21 cellular contexts compared by ENCODE assay signal in the genomic region with DNA sequence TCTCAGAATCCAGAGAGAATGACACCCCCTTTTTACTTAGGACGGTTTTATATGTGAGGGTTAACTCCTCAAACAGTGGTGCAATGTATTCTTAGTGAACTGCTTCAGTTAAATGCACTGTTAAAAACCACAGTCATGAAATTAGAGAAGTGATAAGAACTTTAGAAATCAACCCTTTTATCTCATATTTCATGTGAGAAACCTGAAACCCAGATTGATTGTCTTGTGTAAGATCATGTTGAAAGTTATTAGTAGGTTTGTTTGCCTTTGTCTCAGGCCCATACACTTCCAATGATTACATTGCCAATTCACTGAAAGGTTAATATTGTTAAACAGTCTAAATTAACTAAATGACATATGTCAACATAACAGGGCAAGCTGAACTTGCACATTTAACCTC.
DNase-seq lines count a peak whose midpoint lies in the region; ATAC-seq and TF ChIP-seq lines count a peak whose summit lies in the region.
"Had no signal": no experiment of that assay in that cellular context is flagged by ENCODE, and none has a peak within 500 bp of the region (broad histone marks: within the 10 kb centered on the region; RNA-seq: fewer than 3 reads in every experiment).

No MANE protein-coding gene starts in this region.

- H3K4me3 ChIP-seq in HEK293 (ENCODE audit: low read depth, low read length) = no peak overlapping the region
- H3K4me3 ChIP-seq: GM12878 had no signal

- H3K27ac Mint-ChIP-seq in activated naive CD8-positive, alpha-beta T cell treated with anti-CD3 and anti-CD28 coated beads, Interleukin-2, amount 50 U/mL, for 24 hours = no peak overlapping the region
- H3K27ac Mint-ChIP-seq in activated CD8-positive, alpha-beta T cell treated with anti-CD3 and anti-CD28 coated beads for 36 hours = no peak overlapping the region
- no peak overlapping the region for H3K27ac Mint-ChIP-seq in mesothelial cell of epicardium
- H3K27ac Mint-ChIP-seq: CD4-positive, CD25-positive, alpha-beta regulatory T cell had no signal

- H3K4me1 Mint-ChIP-seq in activated naive CD8-positive, alpha-beta T cell treated with anti-CD3 and anti-CD28 coated beads, Interleukin-2, amount 50 U/mL, for 24 hours = no peaks in the 10 kb centered on the region
- no peaks in the 10 kb centered on the region for H3K4me1 Mint-ChIP-seq in activated CD8-positive, alpha-beta T cell treated with anti-CD3 and anti-CD28 coated beads for 36 hours (ENCODE audit: low read depth)
- peaks cover 18% of the 10 kb centered on the region for H3K4me1 Mint-ChIP-seq in mesothelial cell of epicardium
- H3K4me1 Mint-ChIP-seq: CD4-positive, CD25-positive, alpha-beta regulatory T cell had no signal

- no peaks in the 10 kb centered on the region for H3K9me3 Mint-ChIP-seq in activated naive CD8-positive, alpha-beta T cell treated with anti-CD3 and anti-CD28 coated beads, Interleukin-2, amount 50 U/mL, for 24 hours
- H3K9me3 Mint-ChIP-seq in activated CD8-positive, alpha-beta T cell treated with anti-CD3 and anti-CD28 coated beads for 36 hours = no peaks in the 10 kb centered on the region
- no peaks in the 10 kb centered on the region for H3K9me3 Mint-ChIP-seq in mesothelial cell of epicardium

- H3K36me3 ChIP-seq in HEK293 (ENCODE audit: control insufficient read depth in 2 of 2, insufficient read depth in 1 of 2, low read length in 2 of 2) = no peaks in the 10 kb centered on the region
- H3K36me3 ChIP-seq: BE2C had no signal

- no peak for ATAC-seq in activated naive CD8-positive, alpha-beta T cell treated with anti-CD3 and anti-CD28 coated beads, Interleukin-2, amount 50 U/mL, for 24 hours
- ATAC-seq in activated CD8-positive, alpha-beta T cell treated with anti-CD3 and anti-CD28 coated beads for 36 hours = no peak
- ATAC-seq: GM12878 had no signal

- H3K9me3 ChIP-seq in HEK293 (ENCODE audit: control insufficient read depth, insufficient read depth, low read depth, low read length) = no peaks in the 10 kb centered on the region
- H3K9me3 ChIP-seq: BE2C had no signal

- CTCF ChIA-PET in HEK293 (lab: Yijun Ruan, JAX) = interaction anchor here (1.0 to 6.8 kb wide), 3 partner anchors 12 to 954 kb away, joined by 4 to 48 read pairs (median 4); no protein-coding TSS in a partner anchor
- CTCF ChIA-PET in activated CD8-positive, alpha-beta T cell treated with anti-CD3 and anti-CD28 coated beads for 36 hours (lab: Charles Lee) = no interaction called here

- DNase-seq in NCI-H2107 treated with DMSO at 0.1 percent for 48 hours (lab: John Stamatoyannopoulos, UW; ENCODE audit: unreplicated experiment) (peak; percentile 53), NCI-H2107 (lab: John Stamatoyannopoulos, UW) (no peak), NCI-H69 (lab: John Stamatoyannopoulos, UW) (peak; percentile 19), mesothelial cell of epicardium (ENCODE audit: low spot score in 2 of 2, unreplicated experiment in 2 of 2) (no peak)
- DNase-seq in activated naive CD8-positive, alpha-beta T cell treated with anti-CD3 and anti-CD28 coated beads, Interleukin-2, amount 50 U/mL, for 24 hours = no peak
- DNase-seq in activated CD8-positive, alpha-beta T cell treated with anti-CD3 and anti-CD28 coated beads for 36 hours = no peak
- DNase-seq: BE2C; CD4-positive, CD25-positive, alpha-beta regulatory T cell; COR-L47; EL; GOT3; KG1; NCI-H1092; NCI-H2029; NCI-H226; NCI-H526 treated with DMSO at 0.1 percent for 48 hours; RPMI8226; SHP77 treated with DMSO at 0.1 percent for 48 hours had no signal

- no peaks in the 10 kb centered on the region for H3K36me3 Mint-ChIP-seq in activated naive CD8-positive, alpha-beta T cell treated with anti-CD3 and anti-CD28 coated beads, Interleukin-2, amount 50 U/mL, for 24 hours (ENCODE audit: low read depth)
- no peaks in the 10 kb centered on the region for H3K36me3 Mint-ChIP-seq in activated CD8-positive, alpha-beta T cell treated with anti-CD3 and anti-CD28 coated beads for 36 hours (ENCODE audit: low read depth)
- no peaks in the 10 kb centered on the region for H3K36me3 Mint-ChIP-seq in mesothelial cell of epicardium
- H3K36me3 Mint-ChIP-seq: CD4-positive, CD25-positive, alpha-beta regulatory T cell had no signal

- H3K4me3 Mint-ChIP-seq in activated naive CD8-positive, alpha-beta T cell treated with anti-CD3 and anti-CD28 coated beads, Interleukin-2, amount 50 U/mL, for 24 hours = no peak overlapping the region
- no peak overlapping the region for H3K4me3 Mint-ChIP-seq in activated CD8-positive, alpha-beta T cell treated with anti-CD3 and anti-CD28 coated beads for 36 hours
- H3K4me3 Mint-ChIP-seq in mesothelial cell of epicardium = no peak overlapping the region
- H3K4me3 Mint-ChIP-seq: CD4-positive, CD25-positive, alpha-beta regulatory T cell had no signal

- H3K27me3 Mint-ChIP-seq in activated naive CD8-positive, alpha-beta T cell treated with anti-CD3 and anti-CD28 coated beads, Interleukin-2, amount 50 U/mL, for 24 hours = peaks cover 9% of the 10 kb centered on the region
- H3K27me3 Mint-ChIP-seq in activated CD8-positive, alpha-beta T cell treated with anti-CD3 and anti-CD28 coated beads for 36 hours = no peaks in the 10 kb centered on the region
- H3K27me3 Mint-ChIP-seq in mesothelial cell of epicardium (ENCODE audit: low read depth) = no peaks in the 10 kb centered on the region

- 0 out of 2 replicates have a peak, but pooled peaks cover 5% of the 10 kb centered on the region for H3K4me1 ChIP-seq in HEK293 (ENCODE audit: control insufficient read depth, insufficient read depth, low read length)
- H3K4me1 ChIP-seq: BE2C had no signal

- TF ChIP-seq CTCF in HEK293 (tag by site-specific recombination; IDR thresholded peaks at IDR 0.05) (no peak), VCaP (conservative IDR thresholded peaks at IDR 0.05) (no peak), mesothelial cell of epicardium (IDR thresholded peaks at IDR 0.05; ENCODE audit: unreplicated experiment) (no peak)
- no peak for TF ChIP-seq CTCF in activated CD8-positive, alpha-beta T cell treated with anti-CD3 and anti-CD28 coated beads for 36 hours (IDR thresholded peaks at IDR 0.05)

- POLR2A ChIA-PET in HEK293 (lab: Yijun Ruan, JAX) = no interaction called here
- POLR2A ChIA-PET in activated CD8-positive, alpha-beta T cell treated with anti-CD3 and anti-CD28 coated beads for 36 hours (lab: Charles Lee) = no interaction called here

- H3K27ac ChIP-seq in HEK293 (ENCODE audit: extremely low read depth, low read depth, low read length) (no peak overlapping the region), VCaP (peak overlapping the region; percentile 79)

- intact Hi-C loops in activated CD8-positive, alpha-beta T cell treated with anti-CD3 and anti-CD28 coated beads for 36 hours (cut with micrococcal nuclease) = no loop called here

TF ChIP-seq in HEK293, 187 proteins besides CTCF, POLR2A, EP300 and RAD21 (continues in another document):
- TF ChIP-seq TCF7L2 (IDR thresholded peaks at IDR 0.05; ENCODE audit: borderline replicate concordance, low read depth, low read length) (peak; percentile 52), GFI1B (tag by site-specific recombination; IDR thresholded peaks at IDR 0.05) (no peak), ZNF785 (tag by site-specific recombination; IDR thresholded peaks at IDR 0.05) (no peak), ZFP3 (tag by site-specific recombination; IDR thresholded peaks at IDR 0.05; ENCODE audit: low read depth) (no peak), ZNF843 (tag by site-specific recombination; IDR thresholded peaks at IDR 0.05) (peak; percentile 48; the same call in 1 of the 2 replicates), ZNF658 (tag by site-specific recombination; IDR thresholded peaks at IDR 0.05) (no peak), ZNF514 (tag by site-specific recombination; IDR thresholded peaks at IDR 0.05) (no peak), BCL11B (tag by site-specific recombination; IDR thresholded peaks at IDR 0.05; ENCODE audit: low read depth) (no peak), YY1 (tag by site-specific recombination; IDR thresholded peaks at IDR 0.05) (no peak), ZNF76 (tag by site-specific recombination; IDR thresholded peaks at IDR 0.05; ENCODE audit: borderline replicate concordance, low read depth) (no peak)
- TF ChIP-seq, protein P1, sequence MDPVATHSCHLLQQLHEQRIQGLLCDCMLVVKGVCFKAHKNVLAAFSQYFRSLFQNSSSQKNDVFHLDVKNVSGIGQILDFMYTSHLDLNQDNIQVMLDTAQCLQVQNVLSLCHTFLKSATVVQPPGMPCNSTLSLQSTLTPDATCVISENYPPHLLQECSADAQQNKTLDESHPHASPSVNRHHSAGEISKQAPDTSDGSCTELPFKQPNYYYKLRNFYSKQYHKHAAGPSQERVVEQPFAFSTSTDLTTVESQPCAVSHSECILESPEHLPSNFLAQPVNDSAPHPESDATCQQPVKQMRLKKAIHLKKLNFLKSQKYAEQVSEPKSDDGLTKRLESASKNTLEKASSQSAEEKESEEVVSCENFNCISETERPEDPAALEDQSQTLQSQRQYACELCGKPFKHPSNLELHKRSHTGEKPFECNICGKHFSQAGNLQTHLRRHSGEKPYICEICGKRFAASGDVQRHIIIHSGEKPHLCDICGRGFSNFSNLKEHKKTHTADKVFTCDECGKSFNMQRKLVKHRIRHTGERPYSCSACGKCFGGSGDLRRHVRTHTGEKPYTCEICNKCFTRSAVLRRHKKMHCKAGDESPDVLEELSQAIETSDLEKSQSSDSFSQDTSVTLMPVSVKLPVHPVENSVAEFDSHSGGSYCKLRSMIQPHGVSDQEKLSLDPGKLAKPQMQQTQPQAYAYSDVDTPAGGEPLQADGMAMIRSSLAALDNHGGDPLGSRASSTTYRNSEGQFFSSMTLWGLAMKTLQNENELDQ (tag by site-specific recombination; IDR thresholded peaks at IDR 0.05; ENCODE audit: low read depth) = no peak
- TF ChIP-seq, protein P2, sequence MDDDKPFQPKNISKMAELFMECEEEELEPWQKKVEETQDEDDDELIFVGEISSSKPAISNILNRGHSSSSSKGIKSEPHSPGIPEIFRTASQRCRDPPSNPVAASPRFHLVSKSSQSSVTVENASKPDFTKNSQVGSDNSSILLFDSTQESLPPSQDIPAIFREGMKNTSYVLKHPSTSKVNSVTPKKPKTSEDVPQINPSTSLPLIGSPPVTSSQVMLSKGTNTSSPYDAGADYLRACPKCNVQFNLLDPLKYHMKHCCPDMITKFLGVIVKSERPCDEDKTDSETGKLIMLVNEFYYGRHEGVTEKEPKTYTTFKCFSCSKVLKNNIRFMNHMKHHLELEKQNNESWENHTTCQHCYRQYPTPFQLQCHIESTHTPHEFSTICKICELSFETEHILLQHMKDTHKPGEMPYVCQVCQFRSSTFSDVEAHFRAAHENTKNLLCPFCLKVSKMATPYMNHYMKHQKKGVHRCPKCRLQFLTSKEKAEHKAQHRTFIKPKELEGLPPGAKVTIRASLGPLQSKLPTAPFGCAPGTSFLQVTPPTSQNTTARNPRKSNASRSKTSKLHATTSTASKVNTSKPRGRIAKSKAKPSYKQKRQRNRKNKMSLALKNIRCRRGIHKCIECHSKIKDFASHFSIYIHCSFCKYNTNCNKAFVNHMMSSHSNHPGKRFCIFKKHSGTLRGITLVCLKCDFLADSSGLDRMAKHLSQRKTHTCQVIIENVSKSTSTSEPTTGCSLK (tag by site-specific recombination; IDR thresholded peaks at IDR 0.05) = no peak

Comparison
In these comparisons a context has a peak if more than half of its experiments do, and no peak if none do; other contexts are left out.
1. DNase-seq: peak in NCI-H2107 treated with DMSO at 0.1 percent for 48 hours (single experiment) and NCI-H69 (single experiment); none in NCI-H2107 (single experiment), activated naive CD8-positive, alpha-beta T cell treated with anti-CD3 and anti-CD28 coated beads, Interleukin-2, amount 50 U/mL, for 24 hours (single experiment), activated CD8-positive, alpha-beta T cell treated with anti-CD3 and anti-CD28 coated beads for 36 hours (single experiment) and mesothelial cell of epicardium (0 of 2).